ENCODE assay signal across 8 cellular contexts in the genomic region with DNA sequence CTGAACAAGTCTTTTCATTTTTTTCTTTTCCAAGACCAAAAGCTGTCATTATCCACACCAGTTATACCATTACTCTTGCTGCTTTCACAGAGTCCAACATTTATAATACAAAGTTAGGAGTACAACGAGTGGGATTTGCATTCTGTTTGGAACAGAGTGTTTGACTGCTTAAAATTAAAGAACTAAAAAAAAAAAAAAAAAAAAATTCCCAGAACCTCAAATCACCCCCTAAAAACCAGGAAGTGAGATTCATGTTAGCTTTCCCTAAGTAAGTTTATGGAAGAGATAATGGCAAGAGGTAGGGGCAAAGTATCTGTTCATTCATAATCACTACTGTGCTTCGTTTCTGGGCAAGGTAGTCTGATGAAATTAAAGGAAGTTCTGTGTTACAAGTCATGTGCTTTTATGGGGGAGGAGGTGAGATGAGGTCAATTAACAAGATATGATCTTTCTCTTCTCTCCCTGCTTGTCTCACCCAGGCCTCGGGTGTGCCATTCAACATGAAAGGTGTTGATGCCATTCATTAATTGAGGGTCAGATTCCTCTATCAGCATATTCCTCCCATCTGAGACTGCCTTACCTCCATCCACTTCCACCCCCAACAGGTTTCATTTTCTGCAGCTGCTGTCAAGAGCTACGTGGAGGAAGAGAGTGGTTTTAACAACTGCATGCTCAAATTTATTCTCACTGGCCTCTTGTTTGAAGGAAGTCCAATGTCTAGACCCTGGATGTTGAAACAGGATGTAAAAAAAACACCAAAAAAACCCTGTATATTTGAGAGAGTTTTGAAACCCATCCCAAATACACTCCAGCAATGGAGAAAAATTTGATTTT. TPM values are rescaled to one million over a fixed set of nuclear protein-coding genes. Genes with fewer than 3 reads are reported as not detected.
DNase-seq lines count a peak whose midpoint lies in the region; ATAC-seq and TF ChIP-seq lines count a peak whose summit lies in the region.

No MANE protein-coding gene starts in this region.

- H3K36me3 Mint-ChIP-seq in stimulated activated naive CD8-positive, alpha-beta T cell treated with anti-CD3 and anti-CD28 coated beads, Interleukin-15, Interleukin-2, amounts not matched to agents 100 ng/mL and 50 ng/mL, for 24 hours (ENCODE audit: low read depth): no peaks in the 10 kb centered on the region
- H3K36me3 Mint-ChIP-seq in type B pancreatic cell: no peaks in the 10 kb centered on the region

- no peaks in the 10 kb centered on the region for H3K27me3 Mint-ChIP-seq in stimulated activated naive CD8-positive, alpha-beta T cell treated with anti-CD3 and anti-CD28 coated beads, Interleukin-15, Interleukin-2, amounts not matched to agents 100 ng/mL and 50 ng/mL, for 24 hours
- H3K27me3 Mint-ChIP-seq in type B pancreatic cell: no peaks in the 10 kb centered on the region

- no peaks in the 10 kb centered on the region for H3K9me3 Mint-ChIP-seq in stimulated activated naive CD8-positive, alpha-beta T cell treated with anti-CD3 and anti-CD28 coated beads, Interleukin-15, Interleukin-2, amounts not matched to agents 100 ng/mL and 50 ng/mL, for 24 hours
- no peaks in the 10 kb centered on the region for H3K9me3 Mint-ChIP-seq in type B pancreatic cell

- H3K4me3 Mint-ChIP-seq in stimulated activated naive CD8-positive, alpha-beta T cell treated with anti-CD3 and anti-CD28 coated beads, Interleukin-15, Interleukin-2, amounts not matched to agents 100 ng/mL and 50 ng/mL, for 24 hours: peak overlapping the region; percentile 71
- H3K4me3 Mint-ChIP-seq in type B pancreatic cell: no peak overlapping the region

- intact Hi-C loops in Right ventricle myocardium superior (cut with DNase I): loop anchor here (10.0 kb wide), 1 partner anchor 53 kb away; no protein-coding TSS in a partner anchor
- intact Hi-C loops in Right ventricle myocardium inferior (cut with DNase I): loop anchor here (5.0 kb wide), 1 partner anchor 55 kb away; no protein-coding TSS in a partner anchor

- H3K4me1 Mint-ChIP-seq in stimulated activated naive CD8-positive, alpha-beta T cell treated with anti-CD3 and anti-CD28 coated beads, Interleukin-15, Interleukin-2, amounts not matched to agents 100 ng/mL and 50 ng/mL, for 24 hours (ENCODE audit: low read depth): peaks cover 44% of the 10 kb centered on the region
- H3K4me1 Mint-ChIP-seq in type B pancreatic cell (ENCODE audit: unreplicated experiment): peaks cover 18% of the 10 kb centered on the region

- no peak for TF ChIP-seq CTCF in type B pancreatic cell (conservative IDR thresholded peaks at IDR 0.05)

- H3K27ac Mint-ChIP-seq in stimulated activated naive CD8-positive, alpha-beta T cell treated with anti-CD3 and anti-CD28 coated beads, Interleukin-15, Interleukin-2, amounts not matched to agents 100 ng/mL and 50 ng/mL, for 24 hours: peak overlapping the region; percentile 90
- H3K27ac Mint-ChIP-seq in type B pancreatic cell: no peak overlapping the region

- ATAC-seq in Right ventricle myocardium superior (ENCODE audit: poor library complexity): peak; percentile 14
- ATAC-seq in Right ventricle myocardium inferior: no peak
- peak; percentile 72 for ATAC-seq in HG02885 (IDR thresholded peaks at IDR 0.05; ENCODE audit: poor library complexity, unreplicated experiment)

- DNase-seq in Right ventricle myocardium superior: no peak
- no peak for DNase-seq in Right ventricle myocardium inferior (ENCODE audit: missing footprints)
- DNase-seq in NOMO-1 (lab: John Stamatoyannopoulos, UW; ENCODE audit: unreplicated experiment in 2 of 2): peak; percentile 85 to 91
- peak; percentile 19 for DNase-seq in central memory CD4-positive, alpha-beta T cell
- no peak for DNase-seq in type B pancreatic cell (ENCODE audit: extremely low spot score, unreplicated experiment)
- no peak for DNase-seq in NCI-H1105 treated with DMSO at 0.1 percent for 48 hours (lab: John Stamatoyannopoulos, UW)

RNA-seq across cellular contexts. Expression of a gene that starts 58.1 kb away (rescaled TPM):
- total RNA-seq in Right ventricle myocardium superior: 26.6 TPM
- 30.1 TPM for total RNA-seq in Right ventricle myocardium inferior
- total RNA-seq in type B pancreatic cell (ENCODE audit: low replicate concordance): 4.9 and 5.9 TPM in 2 replicates

Comparison
In these comparisons a context has a peak if more than half of its experiments do, and no peak if none do; other contexts are left out.
1. DNase-seq: peak in NOMO-1 (2 of 2) and central memory CD4-positive, alpha-beta T cell (single experiment); none in Right ventricle myocardium superior (single experiment), Right ventricle myocardium inferior (single experiment), type B pancreatic cell (single experiment) and NCI-H1105 treated with DMSO at 0.1 percent for 48 hours (single experiment).